ENCODE assay signal across 24 cellular contexts in the genomic region with DNA sequence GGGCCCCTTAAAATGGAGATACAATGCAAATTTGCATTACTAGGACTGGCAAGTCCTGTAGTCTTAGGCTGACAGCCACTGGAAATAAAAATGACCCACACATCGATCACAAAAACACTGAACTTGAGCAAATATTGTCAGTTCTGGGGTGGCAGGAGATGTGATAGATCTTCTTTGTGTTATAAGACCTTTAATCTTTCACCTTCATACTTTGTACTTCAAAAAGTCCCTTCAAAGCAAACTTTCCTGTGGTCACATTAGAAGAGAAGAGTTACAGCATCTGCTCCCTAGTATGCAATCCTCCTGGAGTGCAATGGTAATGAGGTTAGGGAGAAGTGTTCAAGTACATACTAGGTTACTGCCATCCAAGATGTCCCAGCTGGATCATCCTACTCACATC.
"Had no signal": no experiment of that assay in that cellular context is flagged by ENCODE, and none has a peak within 500 bp of the region (broad histone marks: within the 10 kb centered on the region; RNA-seq: fewer than 3 reads in every experiment).

No MANE protein-coding gene starts in this region.

- H3K27ac ChIP-seq: cardiac muscle cell, esophagus squamous epithelium, right atrium auricular region, suprapubic skin had no signal

- DNase-seq: activated B cell treated with CpG ODN at 0.5 μM for 24 hours; activated CD4-positive, alpha-beta memory T cell treated with anti-CD3 and anti-CD28 coated beads, Interleukin-2, amount 10 ng/mL, durations not matched to agents 7 days and 5 days; activated CD4-positive, alpha-beta T cell treated with anti-CD3 and anti-CD28 coated beads for 48 hours; activated CD8-positive, alpha-beta memory T cell treated with anti-CD3 and anti-CD28 coated beads, Interleukin-2, amount 10 ng/mL, durations not matched to agents 7 days and 5 days; activated naive CD4-positive, alpha-beta T cell; activated naive CD8-positive, alpha-beta T cell treated with anti-CD3 and anti-CD28 coated beads for 36 hours; activated T-cell treated with anti-CD3 and anti-CD28 coated beads, Interleukin-2, amount 50 U/mL, for 1 hour; amygdala; dermis blood vessel endothelial cell; effector memory CD4-positive, alpha-beta T cell; esophagus squamous epithelium; immature natural killer cell; midbrain; T-helper 9 cell had no signal

- H3K27me3 ChIP-seq: cardiac muscle cell, esophagus squamous epithelium, right atrium auricular region, suprapubic skin had no signal

- H3K27me3 Mint-ChIP-seq: activated B cell treated with CpG ODN at 0.5 μM for 24 hours, progenitor cell of endocrine pancreas, type B pancreatic cell had no signal

- H3K9me3 Mint-ChIP-seq: activated B cell treated with CpG ODN at 0.5 μM for 24 hours; activated CD4-positive, alpha-beta memory T cell treated with anti-CD3 and anti-CD28 coated beads, Interleukin-2, amount 10 ng/mL, durations not matched to agents 7 days and 5 days; activated naive CD8-positive, alpha-beta T cell treated with anti-CD3 and anti-CD28 coated beads for 36 hours; activated T-helper 17 cell treated with anti-CD3 and anti-CD28 coated beads, Interleukin-2, amount 50 U/mL, for 72 hours; immature natural killer cell; neural crest cell; stimulated activated naive CD8-positive, alpha-beta T cell treated with anti-CD3 and anti-CD28 coated beads, Interleukin-15, Interleukin-2, amounts not matched to agents 100 ng/mL and 50 ng/mL, for 24 hours; type B pancreatic cell had no signal

- H3K36me3 Mint-ChIP-seq: activated CD8-positive, alpha-beta memory T cell treated with anti-CD3 and anti-CD28 coated beads, Interleukin-2, amount 10 ng/mL, durations not matched to agents 7 days and 5 days; activated naive CD8-positive, alpha-beta T cell treated with anti-CD3 and anti-CD28 coated beads for 36 hours; immature natural killer cell; type B pancreatic cell had no signal

- H3K4me3 ChIP-seq: cardiac muscle cell, esophagus squamous epithelium, lung, right atrium auricular region, suprapubic skin had no signal

- FAIRE-seq: endothelial cell of umbilical vein had no signal

- H3K36me3 ChIP-seq: cardiac muscle cell, esophagus squamous epithelium, right atrium auricular region, suprapubic skin had no signal

- H3K9me3 ChIP-seq: esophagus squamous epithelium, right atrium auricular region, suprapubic skin had no signal

- H3K4me1 Mint-ChIP-seq: activated B cell treated with CpG ODN at 0.5 μM for 24 hours; activated naive CD8-positive, alpha-beta T cell treated with anti-CD3 and anti-CD28 coated beads for 36 hours; activated T-helper 17 cell treated with anti-CD3 and anti-CD28 coated beads, Interleukin-2, amount 50 U/mL, for 72 hours; immature natural killer cell had no signal

- H3K27ac Mint-ChIP-seq: activated B cell treated with CpG ODN at 0.5 μM for 24 hours; activated CD4-positive, alpha-beta memory T cell treated with anti-CD3 and anti-CD28 coated beads, Interleukin-2, amount 10 ng/mL, durations not matched to agents 7 days and 5 days; activated CD8-positive, alpha-beta memory T cell treated with anti-CD3 and anti-CD28 coated beads, Interleukin-2, amount 10 ng/mL, durations not matched to agents 7 days and 5 days; activated naive CD8-positive, alpha-beta T cell treated with anti-CD3 and anti-CD28 coated beads for 36 hours; activated T-helper 17 cell treated with anti-CD3 and anti-CD28 coated beads, Interleukin-2, amount 50 U/mL, for 72 hours; immature natural killer cell; stimulated activated naive CD8-positive, alpha-beta T cell treated with anti-CD3 and anti-CD28 coated beads, Interleukin-15, Interleukin-2, amounts not matched to agents 100 ng/mL and 50 ng/mL, for 24 hours; type B pancreatic cell had no signal

- H3K4me3 Mint-ChIP-seq: activated B cell treated with CpG ODN at 0.5 μM for 24 hours; activated CD4-positive, alpha-beta memory T cell treated with anti-CD3 and anti-CD28 coated beads, Interleukin-2, amount 10 ng/mL, durations not matched to agents 7 days and 5 days; activated CD8-positive, alpha-beta memory T cell treated with anti-CD3 and anti-CD28 coated beads, Interleukin-2, amount 10 ng/mL, durations not matched to agents 7 days and 5 days; activated naive CD8-positive, alpha-beta T cell treated with anti-CD3 and anti-CD28 coated beads for 36 hours; activated T-helper 17 cell treated with anti-CD3 and anti-CD28 coated beads, Interleukin-2, amount 50 U/mL, for 72 hours; immature natural killer cell; neural crest cell; stimulated activated naive CD8-positive, alpha-beta T cell treated with anti-CD3 and anti-CD28 coated beads, Interleukin-15, Interleukin-2, amounts not matched to agents 100 ng/mL and 50 ng/mL, for 24 hours; type B pancreatic cell had no signal
